9 cellular contexts compared by ENCODE assay signal in the genomic region with DNA sequence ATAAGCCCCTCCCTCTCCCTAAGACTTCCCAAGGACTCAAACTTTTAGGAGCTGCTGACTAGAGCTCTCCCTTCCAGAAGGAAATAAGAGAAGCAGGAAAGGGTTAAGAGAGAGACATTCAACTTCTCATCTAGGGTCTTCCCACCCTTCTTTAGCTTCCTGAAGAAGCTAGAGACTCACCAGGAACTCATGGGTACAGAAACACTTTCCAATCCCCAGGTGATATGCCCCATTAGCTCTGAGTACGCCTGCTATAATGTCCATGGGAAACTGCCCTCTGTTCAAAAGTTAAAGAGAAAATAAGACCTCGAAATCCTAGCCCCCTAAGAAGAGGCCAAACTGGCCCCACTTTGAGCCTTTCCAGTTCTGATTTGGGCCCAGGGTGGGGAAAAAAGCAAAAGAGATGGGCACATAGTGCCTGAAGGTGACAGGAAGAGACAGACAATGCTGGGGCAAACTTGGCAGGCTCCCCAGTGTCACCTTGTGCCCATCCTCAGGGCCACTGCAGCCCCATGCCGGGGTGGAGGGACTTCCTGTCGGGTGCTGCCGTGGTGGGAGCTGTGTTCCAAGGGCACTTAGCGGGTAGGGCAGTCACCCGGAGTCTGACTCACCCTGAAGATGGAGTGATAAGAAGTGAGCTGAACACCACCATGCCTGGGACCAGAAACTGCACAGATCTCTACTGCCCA. TPM values are rescaled to one million over a fixed set of nuclear protein-coding genes. Genes with fewer than 3 reads are reported as not detected.
DNase-seq lines count a peak whose midpoint lies in the region; ATAC-seq, FAIRE-seq and TF ChIP-seq lines count a peak whose summit lies in the region.
"Had no signal": no experiment of that assay in that cellular context is flagged by ENCODE, and none has a peak within 500 bp of the region (broad histone marks: within the 10 kb centered on the region; RNA-seq: fewer than 3 reads in every experiment).

No MANE protein-coding gene starts in this region.

- H3K9me3 ChIP-seq in WERI-Rb-1 (ENCODE audit: severe bottlenecking), result no peaks in the 10 kb centered on the region
- H3K9me3 ChIP-seq in naive thymus-derived CD4-positive, alpha-beta T cell (ENCODE audit: control insufficient read depth in 2 of 3, low read length in 3 of 3), result no peaks in the 10 kb centered on the region

- intact Hi-C loops in naive thymus-derived CD4-positive, alpha-beta T cell (cut with micrococcal nuclease), result no loop called here

- no peak for TF ChIP-seq CTCF in WERI-Rb-1 (IDR thresholded peaks at IDR 0.05; ENCODE audit: low read depth, low read length)
- TF ChIP-seq CTCF in bronchial epithelial cell (IDR thresholded peaks at IDR 0.05; ENCODE audit: insufficient read depth, low read length, severe bottlenecking), result no peak

- peak; percentile 77 for DNase-seq in Daoy (ENCODE audit: low read depth)
- DNase-seq in WERI-Rb-1, result no peak
- peak; percentile 47 for DNase-seq in bronchial epithelial cell (ENCODE audit: low read depth)
- peak in 1 of 9 donors; percentile 56 for DNase-seq in naive thymus-derived CD4-positive, alpha-beta T cell
- peak; percentile 80 for DNase-seq in ureter (ENCODE audit: low spot score)
- no peak for DNase-seq in NCI-H1092 treated with DMSO at 0.1 percent for 48 hours (lab: John Stamatoyannopoulos, UW)
- no peak for DNase-seq in NCI-H1436 treated with DMSO at 0.1 percent for 48 hours (lab: John Stamatoyannopoulos, UW)

- H3K4me1 Mint-ChIP-seq in naive thymus-derived CD4-positive, alpha-beta T cell, result peaks cover 73 to 95% (median 80%) of the 10 kb centered on the region in 7 donors

- no peaks in the 10 kb centered on the region for H3K27me3 ChIP-seq in WERI-Rb-1 (ENCODE audit: insufficient read depth, low read depth, severe bottlenecking)
- no peaks in the 10 kb centered on the region for H3K27me3 ChIP-seq in bronchial epithelial cell (ENCODE audit: control insufficient read depth, insufficient read depth, low read length)
- H3K27me3 ChIP-seq in naive thymus-derived CD4-positive, alpha-beta T cell (ENCODE audit: control insufficient read depth in 2 of 2, insufficient read depth in 2 of 2, low read length in 2 of 2), result no peaks in the 10 kb centered on the region

- peak overlapping the region; percentile 91; the same call in 1 of the 2 replicates for H3K27ac ChIP-seq in WERI-Rb-1
- H3K27ac ChIP-seq in naive thymus-derived CD4-positive, alpha-beta T cell (ENCODE audit: low read depth, low read length), result peak overlapping the region; percentile 26

- peak overlapping the region; percentile 52 to 92 (median 81) for H3K27ac Mint-ChIP-seq in naive thymus-derived CD4-positive, alpha-beta T cell

- H3K4me3 Mint-ChIP-seq in naive thymus-derived CD4-positive, alpha-beta T cell, result peak overlapping the region; percentile 1 to 82 (median 59)

- H3K36me3 ChIP-seq in WERI-Rb-1, result peaks cover 25% of the 10 kb centered on the region
- peaks cover 1% of the 10 kb centered on the region for H3K36me3 ChIP-seq in bronchial epithelial cell (ENCODE audit: control insufficient read depth, insufficient read depth, low read length)
- H3K36me3 ChIP-seq in naive thymus-derived CD4-positive, alpha-beta T cell (ENCODE audit: control insufficient read depth in 2 of 3, insufficient read depth in 3 of 3, low read length in 3 of 3), result peaks cover 0 to 24% (median 2%) of the 10 kb centered on the region in 3 experiments

- FAIRE-seq in bronchial epithelial cell (lab: Jason Lieb, UNC), result no peak
- FAIRE-seq: colon had no signal

- peaks cover 41 to 63% of the 10 kb centered on the region in 2 donors for H3K4me1 ChIP-seq in naive thymus-derived CD4-positive, alpha-beta T cell (ENCODE audit: control insufficient read depth in 2 of 2, insufficient read depth in 2 of 2, low read length in 2 of 2)

- H3K4me3 ChIP-seq in WERI-Rb-1 (ENCODE audit: low read depth, low read length), result no peak overlapping the region
- no peak overlapping the region for H3K4me3 ChIP-seq in bronchial epithelial cell (ENCODE audit: low read depth, low read length)
- no peak overlapping the region for H3K4me3 ChIP-seq in naive thymus-derived CD4-positive, alpha-beta T cell (ENCODE audit: low read length)

- POLR2A ChIA-PET in naive thymus-derived CD4-positive, alpha-beta T cell (lab: Charles Lee), result interaction anchor here (0.5 kb wide), 1 partner anchor 17 kb away, joined by 4 read pairs; no protein-coding TSS in a partner anchor

- H3K27me3 Mint-ChIP-seq in naive thymus-derived CD4-positive, alpha-beta T cell, result no peaks in the 10 kb centered on the region

- no peaks in the 10 kb centered on the region for H3K9me3 Mint-ChIP-seq in naive thymus-derived CD4-positive, alpha-beta T cell

- ATAC-seq in naive thymus-derived CD4-positive, alpha-beta T cell, result peak; percentile 58
- ATAC-seq in HG02678 (IDR thresholded peaks at IDR 0.05; ENCODE audit: unreplicated experiment), result no peak

- peaks cover 0 to 19% (median 0%) of the 10 kb centered on the region in 5 donors for H3K36me3 Mint-ChIP-seq in naive thymus-derived CD4-positive, alpha-beta T cell

- CTCF ChIA-PET in naive thymus-derived CD4-positive, alpha-beta T cell (lab: Charles Lee), result interaction anchor here (0.6 to 1.2 kb wide), 2 partner anchors 52 to 316 kb away, joined by 3 read pairs; no protein-coding TSS in a partner anchor

RNA-seq across cellular contexts. Expression of a gene that starts 29.5 kb away (rescaled TPM):
- 26.2 and 29.1 TPM in 2 replicates for total RNA-seq in Daoy (2014; rRNA removed; shearing (Covaris generic))
- total RNA-seq in bronchial epithelial cell (39.2 and 41.9 TPM in 2 replicates), ureter (72.0 TPM)
- 10 to 100 TPM; 51.6 to 61.5 (median 56.9) TPM for total RNA-seq in naive thymus-derived CD4-positive, alpha-beta T cell
- polyA plus RNA-seq in naive thymus-derived CD4-positive, alpha-beta T cell, result 100 to 1,000 TPM in 1 of 2 donors, 10 to 100 TPM in 1; 88.2 to 115 TPM

RNA-seq across cellular contexts. Expression of a gene that starts 32.5 kb away (rescaled TPM):
- total RNA-seq in Daoy (2014; rRNA removed; shearing (Covaris generic)), result 5.0 and 8.3 TPM in 2 replicates
- total RNA-seq in bronchial epithelial cell (20.0 and 35.5 TPM in 2 replicates), ureter (122 TPM)
- total RNA-seq in naive thymus-derived CD4-positive, alpha-beta T cell, result 100 to 1,000 TPM in 2 of 5 experiments, 10 to 100 TPM in 3; 48.8 to 289 (median 94.0) TPM
- polyA plus RNA-seq in naive thymus-derived CD4-positive, alpha-beta T cell, result 1 to 10 TPM; 1.7 to 4.9 TPM

Comparison
In these comparisons a context has a peak if more than half of its experiments do, and no peak if none do; other contexts are left out.
1. DNase-seq: peak in Daoy (single experiment), bronchial epithelial cell (single experiment) and ureter (single experiment); none in WERI-Rb-1 (single experiment), NCI-H1092 treated with DMSO at 0.1 percent for 48 hours (single experiment) and NCI-H1436 treated with DMSO at 0.1 percent for 48 hours (single experiment).